1 cellular context compared by ENCODE assay signal in genomic region chr12:75892779-75893408, GRCh38.
TF ChIP-seq lines count a peak whose summit lies in the region.

No MANE protein-coding gene starts in this region.

TF ChIP-seq in K562, 482 proteins besides CTCF, POLR2A, EP300 and RAD21 (continued from another document and continues in another):
- TF ChIP-seq, protein P1, sequence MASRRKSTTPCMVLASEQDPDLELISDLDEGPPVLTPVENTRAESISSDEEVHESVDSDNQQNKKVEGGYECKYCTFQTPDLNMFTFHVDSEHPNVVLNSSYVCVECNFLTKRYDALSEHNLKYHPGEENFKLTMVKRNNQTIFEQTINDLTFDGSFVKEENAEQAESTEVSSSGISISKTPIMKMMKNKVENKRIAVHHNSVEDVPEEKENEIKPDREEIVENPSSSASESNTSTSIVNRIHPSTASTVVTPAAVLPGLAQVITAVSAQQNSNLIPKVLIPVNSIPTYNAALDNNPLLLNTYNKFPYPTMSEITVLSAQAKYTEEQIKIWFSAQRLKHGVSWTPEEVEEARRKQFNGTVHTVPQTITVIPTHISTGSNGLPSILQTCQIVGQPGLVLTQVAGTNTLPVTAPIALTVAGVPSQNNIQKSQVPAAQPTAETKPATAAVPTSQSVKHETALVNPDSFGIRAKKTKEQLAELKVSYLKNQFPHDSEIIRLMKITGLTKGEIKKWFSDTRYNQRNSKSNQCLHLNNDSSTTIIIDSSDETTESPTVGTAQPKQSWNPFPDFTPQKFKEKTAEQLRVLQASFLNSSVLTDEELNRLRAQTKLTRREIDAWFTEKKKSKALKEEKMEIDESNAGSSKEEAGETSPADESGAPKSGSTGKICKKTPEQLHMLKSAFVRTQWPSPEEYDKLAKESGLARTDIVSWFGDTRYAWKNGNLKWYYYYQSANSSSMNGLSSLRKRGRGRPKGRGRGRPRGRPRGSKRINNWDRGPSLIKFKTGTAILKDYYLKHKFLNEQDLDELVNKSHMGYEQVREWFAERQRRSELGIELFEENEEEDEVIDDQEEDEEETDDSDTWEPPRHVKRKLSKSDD (conservative IDR thresholded peaks at IDR 0.05; ENCODE audit: low read length): no peak
- peak; percentile 71 for TF ChIP-seq ATF7 (IDR thresholded peaks at IDR 0.05)
- TF ChIP-seq RREB1 (CRISPR knock-in tag; IDR thresholded peaks at IDR 0.05): no peak
- TF ChIP-seq ZNF655 (CRISPR knock-in tag; IDR thresholded peaks at IDR 0.05): no peak
- TF ChIP-seq LCOR (CRISPR knock-in tag; IDR thresholded peaks at IDR 0.05): peak; percentile 89
- no peak for TF ChIP-seq PBX2 (CRISPR knock-in tag; IDR thresholded peaks at IDR 0.05; ENCODE audit: low read depth)
- TF ChIP-seq PBX2 (tag; conservative IDR thresholded peaks at IDR 0.05; ENCODE audit: low read depth): peak; percentile 57
- TF ChIP-seq, protein P2, sequence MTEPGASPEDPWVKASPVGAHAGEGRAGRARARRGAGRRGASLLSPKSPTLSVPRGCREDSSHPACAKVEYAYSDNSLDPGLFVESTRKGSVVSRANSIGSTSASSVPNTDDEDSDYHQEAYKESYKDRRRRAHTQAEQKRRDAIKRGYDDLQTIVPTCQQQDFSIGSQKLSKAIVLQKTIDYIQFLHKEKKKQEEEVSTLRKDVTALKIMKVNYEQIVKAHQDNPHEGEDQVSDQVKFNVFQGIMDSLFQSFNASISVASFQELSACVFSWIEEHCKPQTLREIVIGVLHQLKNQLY (CRISPR knock-in tag; conservative IDR thresholded peaks at IDR 0.05): no peak
- TF ChIP-seq ATF4 (CRISPR knock-in tag; IDR thresholded peaks at IDR 0.05): 0 out of 2 replicates have a peak, but pooled peaks have one; percentile 72
- peak; percentile 96 for TF ChIP-seq CTBP1 (IDR thresholded peaks at IDR 0.05; ENCODE audit: borderline replicate concordance)
- TF ChIP-seq E2F8 (IDR thresholded peaks at IDR 0.05; ENCODE audit: low read depth, partially characterized antibody): no peak
- TF ChIP-seq CHD4 (IDR thresholded peaks at IDR 0.05; ENCODE audit: insufficient read depth, insufficient replicate concordance, low read depth, low read length, poor library complexity, severe bottlenecking): no peak
- TF ChIP-seq C11orf30 (IDR thresholded peaks at IDR 0.05; ENCODE audit: low read depth): no peak
- peak; percentile 82 for TF ChIP-seq CREB1 (IDR thresholded peaks at IDR 0.05)
- TF ChIP-seq CREB1 (CRISPR knock-in tag; IDR thresholded peaks at IDR 0.05): no peak
- TF ChIP-seq CBFB (CRISPR knock-in tag; IDR thresholded peaks at IDR 0.05): peak; percentile 97
- 0 out of 2 replicates have a peak, but pooled peaks have one; percentile 34 for TF ChIP-seq CCAR2 (IDR thresholded peaks at IDR 0.05; ENCODE audit: low read depth, low read length)
- TF ChIP-seq NBN (IDR thresholded peaks at IDR 0.05; ENCODE audit: low read depth): peak; percentile 93
- TF ChIP-seq FOXA3 (CRISPR knock-in tag; conservative IDR thresholded peaks at IDR 0.05 in 1 of 2, IDR thresholded peaks at IDR 0.05 in 1 of 2): peak in 1 of 2 experiments; percentile 31; a peak in 1 of 4 replicates
- TF ChIP-seq FOXJ2 (tag; IDR thresholded peaks at IDR 0.05): 0 out of 2 replicates have a peak, but pooled peaks have one; percentile 23
- TF ChIP-seq, protein P3, sequence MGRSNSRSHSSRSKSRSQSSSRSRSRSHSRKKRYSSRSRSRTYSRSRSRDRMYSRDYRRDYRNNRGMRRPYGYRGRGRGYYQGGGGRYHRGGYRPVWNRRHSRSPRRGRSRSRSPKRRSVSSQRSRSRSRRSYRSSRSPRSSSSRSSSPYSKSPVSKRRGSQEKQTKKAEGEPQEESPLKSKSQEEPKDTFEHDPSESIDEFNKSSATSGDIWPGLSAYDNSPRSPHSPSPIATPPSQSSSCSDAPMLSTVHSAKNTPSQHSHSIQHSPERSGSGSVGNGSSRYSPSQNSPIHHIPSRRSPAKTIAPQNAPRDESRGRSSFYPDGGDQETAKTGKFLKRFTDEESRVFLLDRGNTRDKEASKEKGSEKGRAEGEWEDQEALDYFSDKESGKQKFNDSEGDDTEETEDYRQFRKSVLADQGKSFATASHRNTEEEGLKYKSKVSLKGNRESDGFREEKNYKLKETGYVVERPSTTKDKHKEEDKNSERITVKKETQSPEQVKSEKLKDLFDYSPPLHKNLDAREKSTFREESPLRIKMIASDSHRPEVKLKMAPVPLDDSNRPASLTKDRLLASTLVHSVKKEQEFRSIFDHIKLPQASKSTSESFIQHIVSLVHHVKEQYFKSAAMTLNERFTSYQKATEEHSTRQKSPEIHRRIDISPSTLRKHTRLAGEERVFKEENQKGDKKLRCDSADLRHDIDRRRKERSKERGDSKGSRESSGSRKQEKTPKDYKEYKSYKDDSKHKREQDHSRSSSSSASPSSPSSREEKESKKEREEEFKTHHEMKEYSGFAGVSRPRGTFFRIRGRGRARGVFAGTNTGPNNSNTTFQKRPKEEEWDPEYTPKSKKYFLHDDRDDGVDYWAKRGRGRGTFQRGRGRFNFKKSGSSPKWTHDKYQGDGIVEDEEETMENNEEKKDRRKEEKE (IDR thresholded peaks at IDR 0.05; ENCODE audit: borderline replicate concordance in 1 of 2, control insufficient read depth in 1 of 2, low read depth in 2 of 2, low read length in 1 of 2): peak in 1 of 2 experiments; percentile 67; a peak in 1 of 4 replicates
- no peak for TF ChIP-seq ZNF507 (tag; conservative IDR thresholded peaks at IDR 0.05)
- TF ChIP-seq KAT7 (CRISPR knock-in tag; IDR thresholded peaks at IDR 0.05; ENCODE audit: borderline replicate concordance): no peak
- TF ChIP-seq, protein P4, sequence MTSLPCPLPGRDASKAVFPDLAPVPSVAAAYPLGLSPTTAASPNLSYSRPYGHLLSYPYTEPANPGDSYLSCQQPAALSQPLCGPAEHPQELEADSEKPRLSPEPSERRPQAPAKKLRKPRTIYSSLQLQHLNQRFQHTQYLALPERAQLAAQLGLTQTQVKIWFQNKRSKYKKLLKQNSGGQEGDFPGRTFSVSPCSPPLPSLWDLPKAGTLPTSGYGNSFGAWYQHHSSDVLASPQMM (CRISPR knock-in tag; IDR thresholded peaks at IDR 0.05): no peak
